In genomic region chr4:173507471-173508385, GRCh38 we compare ENCODE assay signal across 15 cellular contexts. TPM values are rescaled to one million over a fixed set of nuclear protein-coding genes. Genes with fewer than 3 reads are reported as not detected.
DNase-seq lines count a peak whose midpoint lies in the region; ATAC-seq and TF ChIP-seq lines count a peak whose summit lies in the region.
"Had no signal": no experiment of that assay in that cellular context is flagged by ENCODE, and none has a peak within 500 bp of the region (broad histone marks: within the 10 kb centered on the region; RNA-seq: fewer than 3 reads in every experiment).

No MANE protein-coding gene starts in this region.

- H4K20me1 ChIP-seq in smooth muscle cell (ENCODE audit: low read depth): no peaks in the 10 kb centered on the region

- H3F3A ChIP-seq in smooth muscle cell (ENCODE audit: low read depth): peaks cover 6% of the 10 kb centered on the region

- peaks cover 95% of the 10 kb centered on the region for H3K27me3 Mint-ChIP-seq in activated T-cell treated with anti-CD3 and anti-CD28 coated beads, Interleukin-2, amount 50 U/mL, for 24 hours
- H3K27me3 Mint-ChIP-seq in activated naive CD8-positive, alpha-beta T cell treated with anti-CD3 and anti-CD28 coated beads for 36 hours: peaks cover 99% of the 10 kb centered on the region

- no peak overlapping the region for H3K27ac Mint-ChIP-seq in activated T-cell treated with anti-CD3 and anti-CD28 coated beads, Interleukin-2, amount 50 U/mL, for 24 hours
- H3K27ac Mint-ChIP-seq in activated naive CD8-positive, alpha-beta T cell treated with anti-CD3 and anti-CD28 coated beads for 36 hours: no peak overlapping the region
- H3K27ac Mint-ChIP-seq: activated naive CD4-positive, alpha-beta T cell treated with anti-CD3 and anti-CD28 coated beads, Interleukin-2, amount 50 U/mL, for 72 hours had no signal

- no peak for TF ChIP-seq POLR2A in gastrocnemius medialis (IDR thresholded peaks at IDR 0.05)

- no peak overlapping the region for H2AFZ ChIP-seq in smooth muscle cell (ENCODE audit: low read depth)

- H3K4me3 Mint-ChIP-seq in activated T-cell treated with anti-CD3 and anti-CD28 coated beads, Interleukin-2, amount 50 U/mL, for 24 hours: peak overlapping the region; percentile 23
- H3K4me3 Mint-ChIP-seq in activated naive CD8-positive, alpha-beta T cell treated with anti-CD3 and anti-CD28 coated beads for 36 hours: peak overlapping the region; percentile 26

- peaks cover 19% of the 10 kb centered on the region for H3K4me1 ChIP-seq in smooth muscle cell (ENCODE audit: low read depth)
- no peaks in the 10 kb centered on the region for H3K4me1 ChIP-seq in gastrocnemius medialis

- peak overlapping the region; percentile 87 for H3K4me2 ChIP-seq in smooth muscle cell

- no peaks in the 10 kb centered on the region for H3K27me3 ChIP-seq in smooth muscle cell (ENCODE audit: low read depth)
- H3K27me3 ChIP-seq in gastrocnemius medialis: peaks cover 63 to 69% (median 68%) of the 10 kb centered on the region in 3 donors

- 43% methylated on average over 26 of the region's 27 CpGs for WGBS in smooth muscle cell (ENCODE audit: low lambda C conversion rate)

- intact Hi-C loops in gastrocnemius medialis (cut with DNase I; ENCODE audit: low total_unique reads): loop anchor here (2.0 to 5.0 kb wide), 2 partner anchors 613 to 650 kb away; no protein-coding TSS in a partner anchor

- in situ Hi-C loops in gastrocnemius medialis (cut with MboI; ENCODE audit: low sequenced_read_pairs in 4 of 4): loop anchor here in 2 of 4 donors (25.0 kb wide), 2 partner anchors 305 to 630 kb away; no protein-coding TSS in a partner anchor

- no peak for ATAC-seq in gastrocnemius medialis

- H3K36me3 ChIP-seq in smooth muscle cell (ENCODE audit: low read depth): no peaks in the 10 kb centered on the region
- no peaks in the 10 kb centered on the region for H3K36me3 ChIP-seq in gastrocnemius medialis

- H3K9me3 Mint-ChIP-seq in activated T-cell treated with anti-CD3 and anti-CD28 coated beads, Interleukin-2, amount 50 U/mL, for 24 hours: no peaks in the 10 kb centered on the region
- peaks cover 9% of the 10 kb centered on the region for H3K9me3 Mint-ChIP-seq in activated naive CD8-positive, alpha-beta T cell treated with anti-CD3 and anti-CD28 coated beads for 36 hours
- H3K9me3 Mint-ChIP-seq: activated naive CD4-positive, alpha-beta T cell treated with anti-CD3 and anti-CD28 coated beads, Interleukin-2, amount 50 U/mL, for 72 hours had no signal

- H3K36me3 Mint-ChIP-seq in activated T-cell treated with anti-CD3 and anti-CD28 coated beads, Interleukin-2, amount 50 U/mL, for 24 hours (ENCODE audit: low read depth): no peaks in the 10 kb centered on the region
- peaks cover 21% of the 10 kb centered on the region for H3K36me3 Mint-ChIP-seq in activated naive CD8-positive, alpha-beta T cell treated with anti-CD3 and anti-CD28 coated beads for 36 hours

- H3K79me2 ChIP-seq in smooth muscle cell (ENCODE audit: low read depth): peaks cover 95% of the 10 kb centered on the region

- DNase-seq in activated T-cell treated with anti-CD3 and anti-CD28 coated beads, Interleukin-2, amount 50 U/mL, for 24 hours: no peak
- DNase-seq in activated T-cell treated with anti-CD3 and anti-CD28 coated beads, Interleukin-2, amount 50 U/mL, for 48 hours: no peak
- DNase-seq in activated naive CD8-positive, alpha-beta T cell treated with anti-CD3 and anti-CD28 coated beads for 36 hours: no peak
- DNase-seq in iPS-NIHi7 (ENCODE audit: extremely low spot score) (peak; percentile 53), smooth muscle cell (lab: John Stamatoyannopoulos, UW; ENCODE audit: unreplicated experiment) (no peak), pons (ENCODE audit: low spot score) (no peak), caudate nucleus (lab: John Stamatoyannopoulos, UW) (no peak), gastrocnemius medialis (no peak)
- DNase-seq: activated CD4-positive, alpha-beta T cell treated with anti-CD3 and anti-CD28 coated beads for 4 hours; DMS153; NCI-H2081 treated with DMSO at 0.1 percent for 48 hours; nucleus accumbens; stimulated activated CD4-positive, alpha-beta T cell treated with anti-CD3 and anti-CD28 coated beads, Interleukin-15, amount 100 ng/mL, for 24 hours had no signal

- no peaks in the 10 kb centered on the region for H3K9me3 ChIP-seq in smooth muscle cell (replicated peaks; ENCODE audit: low read depth)
- no peaks in the 10 kb centered on the region for H3K9me3 ChIP-seq in gastrocnemius medialis

- peak overlapping the region; percentile 18 for H3K9ac ChIP-seq in smooth muscle cell (ENCODE audit: low read depth)

- peak overlapping the region; percentile 83 for H3K27ac ChIP-seq in smooth muscle cell (ENCODE audit: low read depth)
- H3K27ac ChIP-seq in caudate nucleus (ENCODE audit: low read depth, low read length): no peak overlapping the region
- no peak overlapping the region for H3K27ac ChIP-seq in gastrocnemius medialis

- H3K4me3 ChIP-seq in smooth muscle cell: peak overlapping the region; percentile 70
- no peak overlapping the region for H3K4me3 ChIP-seq in gastrocnemius medialis

- TF ChIP-seq CTCF in smooth muscle cell (IDR thresholded peaks at IDR 0.05; ENCODE audit: borderline replicate concordance, insufficient read depth, poor library complexity, severe bottlenecking): no peak
- TF ChIP-seq CTCF in gastrocnemius medialis (IDR thresholded peaks at IDR 0.05 in 4 of 5, conservative IDR thresholded peaks at IDR 0.05 in 1 of 5): no peak

- H3K4me1 Mint-ChIP-seq in activated T-cell treated with anti-CD3 and anti-CD28 coated beads, Interleukin-2, amount 50 U/mL, for 24 hours (ENCODE audit: low read depth): peaks cover 35% of the 10 kb centered on the region
- peaks cover 24% of the 10 kb centered on the region for H3K4me1 Mint-ChIP-seq in activated naive CD8-positive, alpha-beta T cell treated with anti-CD3 and anti-CD28 coated beads for 36 hours

RNA-seq across cellular contexts. Expression of gene HAND2, which starts 22.3 kb away (rescaled TPM):
- not detected for total RNA-seq in activated naive CD8-positive, alpha-beta T cell treated with anti-CD3 and anti-CD28 coated beads for 36 hours
- total RNA-seq in smooth muscle cell (243 and 265 TPM in 2 replicates), gastrocnemius medialis (1 to 10 TPM in 1 of 4 donors, under 1 TPM in 3; 0.66 to 2.4 (median 0.89) TPM)
- 287 and 324 TPM in 2 replicates for polyA plus RNA-seq in smooth muscle cell
- total RNA-seq: activated naive CD4-positive, alpha-beta T cell treated with anti-CD3 and anti-CD28 coated beads, Interleukin-2, amount 50 U/mL, for 72 hours; kidney epithelial cell had no signal

Comparison
In these comparisons a context has a peak if more than half of its experiments do, and no peak if none do; other contexts are left out.
1. RNA of gene HAND2, which starts 22.3 kb away (total RNA-seq): 243 to 265 TPM in smooth muscle cell; 0.66 to 2.4 TPM in gastrocnemius medialis and not detected in activated naive CD8-positive, alpha-beta T cell treated with anti-CD3 and anti-CD28 coated beads for 36 hours; every median in the first group is over 10 times any median in the second.